ENCODE assay signal across 22 cellular contexts in the genomic region with DNA sequence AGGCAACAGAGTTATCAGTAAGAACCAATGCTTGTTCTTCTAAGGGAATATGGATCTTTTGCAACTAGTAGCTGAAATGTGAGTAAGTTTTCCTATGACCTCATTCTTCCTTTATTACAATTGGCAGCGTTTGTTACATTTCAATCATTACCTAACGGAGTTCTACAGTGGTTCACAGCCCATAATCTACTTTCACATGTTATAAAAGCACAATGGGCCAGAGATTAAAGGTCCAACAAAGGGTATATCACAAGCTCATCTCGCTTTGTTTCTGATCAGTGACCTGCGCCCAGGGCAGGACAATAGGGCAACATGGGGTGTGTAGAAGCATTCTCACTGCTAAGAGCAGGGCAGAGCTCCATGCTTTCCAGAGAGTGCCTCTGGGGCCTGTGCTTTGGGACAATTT.
DNase-seq lines count a peak whose midpoint lies in the region; ATAC-seq, FAIRE-seq and TF ChIP-seq lines count a peak whose summit lies in the region.
"Had no signal": no experiment of that assay in that cellular context is flagged by ENCODE, and none has a peak within 500 bp of the region (broad histone marks: within the 10 kb centered on the region; RNA-seq: fewer than 3 reads in every experiment).

No MANE protein-coding gene starts in this region.

- TF ChIP-seq RAD21 in HepG2 (CRISPR knock-in tag; IDR thresholded peaks at IDR 0.05): no peak

- H2AFZ ChIP-seq in HepG2 (ENCODE audit: low read length): no peak overlapping the region

- TF ChIP-seq EP300 in HepG2 (IDR thresholded peaks at IDR 0.05; ENCODE audit: low read depth in 2 of 2, low read length in 2 of 2) (no peak), HepG2 (CRISPR knock-in tag; IDR thresholded peaks at IDR 0.05; ENCODE audit: borderline replicate concordance) (no peak)

- DNase-seq in Peyer's patch: peak in 2 of 3 donors; percentile 77 to 81
- DNase-seq in epithelial cell of esophagus (ENCODE audit: low read depth): peak; percentile 17
- DNase-seq in HepG2 (ENCODE audit: low spot score): no peak
- DNase-seq in small intestine: peak; percentile 90
- DNase-seq in GM20000 (ENCODE audit: low spot score): no peak
- DNase-seq in substantia nigra (lab: John Stamatoyannopoulos, UW): no peak
- DNase-seq: AML-193; CD4-positive, CD25-positive, alpha-beta regulatory T cell; DMS79 treated with DMSO at 0.1 percent for 48 hours; HFFc6; NCI-H1092; NCI-H1694; NCI-H2107; NCI-H226; NCI-H526; OCI-M1 had no signal

- H3K27me3 ChIP-seq in Peyer's patch (no peaks in the 10 kb centered on the region), HepG2 (ENCODE audit: control insufficient read depth in 1 of 2, insufficient read depth in 2 of 2, low read length in 2 of 2) (no peaks in the 10 kb centered on the region), small intestine (ENCODE audit: control insufficient read depth in 2 of 2, insufficient read depth in 2 of 2, low read length in 2 of 2) (peaks cover 0 to 2% of the 10 kb centered on the region in 2 donors)

- in situ Hi-C loops in HepG2 (cut with HindIII; ENCODE audit: extremely low pct_ligation_motif_present, low pct_unique_long_range_greater_than_20kb): no loop called here

- no TSS peak for BruUV-seq in HepG2 (replicated peaks; lab: Mats Ljungman, UMichigan)

- no peak for ATAC-seq in HepG2
- ATAC-seq in GM21825 (IDR thresholded peaks at IDR 0.05; ENCODE audit: unreplicated experiment): no peak

- H3K36me3 ChIP-seq in Peyer's patch (no peaks in the 10 kb centered on the region), HepG2 (replicated peaks in 1 of 2; ENCODE audit: control insufficient read depth in 1 of 2, insufficient read depth in 2 of 2, low read length in 2 of 2) (no peaks in the 10 kb centered on the region), small intestine (ENCODE audit: control insufficient read depth in 2 of 2, insufficient read depth in 2 of 2, low read length in 2 of 2) (no peaks in the 10 kb centered on the region)

- POLR2A ChIA-PET in HepG2 (lab: Yijun Ruan, JAX): interaction anchor here (0.9 to 1.1 kb wide), 3 partner anchors 10 to 30 kb away, joined by 3 read pairs; no protein-coding TSS in a partner anchor

- intact Hi-C loops in HepG2 (cut with micrococcal nuclease; ENCODE audit: unreplicated experiment): no loop called here

- H3K4me3 ChIP-seq in Peyer's patch (no peak overlapping the region), epithelial cell of esophagus (ENCODE audit: low read length) (no peak overlapping the region), HepG2 (replicated peaks in 1 of 3; ENCODE audit: insufficient read depth in 1 of 3, low read depth in 2 of 3, low read length in 3 of 3) (no peak overlapping the region), small intestine (ENCODE audit: low read depth in 1 of 2, low read length in 2 of 2) (no peak overlapping the region)

- no peaks in the 10 kb centered on the region for H3K9me3 ChIP-seq in Peyer's patch
- H3K9me3 ChIP-seq in HepG2 (ENCODE audit: low read length): no peaks in the 10 kb centered on the region
- H3K9me3 ChIP-seq in small intestine (ENCODE audit: control insufficient read depth, low read depth): no peaks in the 10 kb centered on the region

- peak overlapping the region in 1 of 4 donors; percentile 57 for H3K27ac ChIP-seq in Peyer's patch
- H3K27ac ChIP-seq in HepG2 (ENCODE audit: extremely low read length, insufficient read depth, low read length): no peak overlapping the region
- H3K27ac ChIP-seq in small intestine (ENCODE audit: low read depth in 1 of 2, low read length in 1 of 2): no peak overlapping the region
- no peak overlapping the region for H3K27ac ChIP-seq in substantia nigra (ENCODE audit: low read depth, low read length, poor library complexity, severe bottlenecking)
- H3K27ac ChIP-seq: KMS-11, RWPE1 had no signal

- H4K20me1 ChIP-seq in HepG2 (ENCODE audit: insufficient read depth, low read length): no peaks in the 10 kb centered on the region

- TF ChIP-seq CTCF in Peyer's patch (IDR thresholded peaks at IDR 0.05) (no peak), epithelial cell of esophagus (IDR thresholded peaks at IDR 0.05; ENCODE audit: insufficient read depth, low read depth, low read length, missing control alignments) (no peak), HepG2 (CRISPR knock-in tag; IDR thresholded peaks at IDR 0.05) (no peak), GM20000 (IDR thresholded peaks at IDR 0.05; ENCODE audit: extremely low read depth, missing control alignments) (no peak)

- FAIRE-seq in HepG2 (lab: Jason Lieb, UNC): no peak
- FAIRE-seq in small intestine (lab: Jason Lieb, UNC): peak; percentile 53
- FAIRE-seq: D721Med, G401.6, H1 had no signal

- no peak overlapping the region for H3K9ac ChIP-seq in HepG2 (ENCODE audit: insufficient read depth, low read depth, low read length)
- H3K9ac ChIP-seq: KMS-11 had no signal

- H3K4me1 ChIP-seq in Peyer's patch: peaks cover 0 to 7% (median under 1%) of the 10 kb centered on the region in 4 donors
- H3K4me1 ChIP-seq in HepG2 (ENCODE audit: insufficient read depth, low read length): peaks cover 50% of the 10 kb centered on the region
- peaks cover 2 to 6% of the 10 kb centered on the region in 2 donors for H3K4me1 ChIP-seq in small intestine (ENCODE audit: control insufficient read depth in 2 of 2, insufficient read depth in 1 of 2, low read depth in 1 of 2, low read length in 1 of 2)

- no peaks in the 10 kb centered on the region for H3K79me2 ChIP-seq in HepG2 (ENCODE audit: insufficient read depth, low read length)

- WGBS in HepG2 (ENCODE audit: low lambda C conversion rate): 89% methylated on average over 4 of the region's 4 CpGs
- 12 to 59% (median 38%) methylated on average over 4 of the region's 4 CpGs for WGBS in small intestine, 3 donors

- no peak overlapping the region for H3K4me2 ChIP-seq in HepG2 (ENCODE audit: low read depth, low read length)
- H3K4me2 ChIP-seq: KMS-11 had no signal

- CTCF ChIA-PET in HepG2 (lab: Yijun Ruan, JAX; ENCODE audit: low intra/inter-chr PET ratio, low total read pairs): no interaction called here

- TF ChIP-seq POLR2A in Peyer's patch (IDR thresholded peaks at IDR 0.05): no peak
- no peak for TF ChIP-seq POLR2A in HepG2 (IDR thresholded peaks at IDR 0.05; ENCODE audit: insufficient read depth in 1 of 2, low read depth in 2 of 2, low read length in 2 of 2)

TF ChIP-seq in HepG2, 621 proteins besides CTCF, POLR2A, EP300 and RAD21:
- TF ChIP-seq FOXM1 (CRISPR knock-in tag; IDR thresholded peaks at IDR 0.05) (0 out of 2 replicates have a peak, but pooled peaks have one; percentile 41), FOXC1 (CRISPR knock-in tag; IDR thresholded peaks at IDR 0.05; ENCODE audit: borderline replicate concordance) (no peak)

Comparison
In these comparisons a context has a peak if more than half of its experiments do, and no peak if none do; other contexts are left out.
1. DNase-seq: peak in Peyer's patch (2 of 3), epithelial cell of esophagus (single experiment) and small intestine (single experiment); none in HepG2 (single experiment), GM20000 (single experiment) and substantia nigra (0 of 49).